Comparison of ENCODE assay signal across 1 cellular context in the genomic region with DNA sequence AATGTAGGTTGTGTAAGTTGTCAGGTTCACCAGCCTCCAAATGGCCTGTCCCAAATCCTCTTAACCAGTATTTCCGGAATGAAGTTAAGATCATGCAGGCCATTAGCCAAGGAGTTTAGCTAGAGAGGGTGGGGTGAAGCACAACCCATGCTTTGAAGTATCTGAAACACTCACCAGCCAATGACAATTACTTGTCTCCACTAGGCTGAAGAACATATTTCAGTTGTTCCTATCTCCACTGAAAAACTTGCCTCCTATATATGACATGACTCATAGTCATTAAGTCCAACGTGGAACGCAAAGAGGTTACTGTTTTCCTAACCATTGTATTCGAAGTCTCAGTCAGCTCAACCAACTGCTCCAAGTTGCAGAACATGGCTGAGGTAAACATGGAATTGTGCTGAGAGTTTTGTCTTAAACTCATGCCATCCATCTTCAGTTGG.
TF ChIP-seq lines count a peak whose summit lies in the region.

No MANE protein-coding gene starts in this region.

TF ChIP-seq in HEK293, 187 proteins besides CTCF, POLR2A, EP300 and RAD21:
- no peak for TF ChIP-seq ZNF19 (tag by site-specific recombination; IDR thresholded peaks at IDR 0.05; ENCODE audit: low read depth)
- TF ChIP-seq ZNF48 (tag by site-specific recombination; IDR thresholded peaks at IDR 0.05), result no peak
- TF ChIP-seq TRIM28 (IDR thresholded peaks at IDR 0.05; ENCODE audit: borderline replicate concordance, low read length), result peak; percentile 94
- TF ChIP-seq ZNF37A (tag by site-specific recombination; IDR thresholded peaks at IDR 0.05), result no peak
- TF ChIP-seq ZFP37 (tag by site-specific recombination; IDR thresholded peaks at IDR 0.05), result peak; percentile 56
- TF ChIP-seq ZNF660 (tag by site-specific recombination; IDR thresholded peaks at IDR 0.05), result 0 out of 2 replicates have a peak, but pooled peaks have one; percentile 39
- TF ChIP-seq, protein P1, sequence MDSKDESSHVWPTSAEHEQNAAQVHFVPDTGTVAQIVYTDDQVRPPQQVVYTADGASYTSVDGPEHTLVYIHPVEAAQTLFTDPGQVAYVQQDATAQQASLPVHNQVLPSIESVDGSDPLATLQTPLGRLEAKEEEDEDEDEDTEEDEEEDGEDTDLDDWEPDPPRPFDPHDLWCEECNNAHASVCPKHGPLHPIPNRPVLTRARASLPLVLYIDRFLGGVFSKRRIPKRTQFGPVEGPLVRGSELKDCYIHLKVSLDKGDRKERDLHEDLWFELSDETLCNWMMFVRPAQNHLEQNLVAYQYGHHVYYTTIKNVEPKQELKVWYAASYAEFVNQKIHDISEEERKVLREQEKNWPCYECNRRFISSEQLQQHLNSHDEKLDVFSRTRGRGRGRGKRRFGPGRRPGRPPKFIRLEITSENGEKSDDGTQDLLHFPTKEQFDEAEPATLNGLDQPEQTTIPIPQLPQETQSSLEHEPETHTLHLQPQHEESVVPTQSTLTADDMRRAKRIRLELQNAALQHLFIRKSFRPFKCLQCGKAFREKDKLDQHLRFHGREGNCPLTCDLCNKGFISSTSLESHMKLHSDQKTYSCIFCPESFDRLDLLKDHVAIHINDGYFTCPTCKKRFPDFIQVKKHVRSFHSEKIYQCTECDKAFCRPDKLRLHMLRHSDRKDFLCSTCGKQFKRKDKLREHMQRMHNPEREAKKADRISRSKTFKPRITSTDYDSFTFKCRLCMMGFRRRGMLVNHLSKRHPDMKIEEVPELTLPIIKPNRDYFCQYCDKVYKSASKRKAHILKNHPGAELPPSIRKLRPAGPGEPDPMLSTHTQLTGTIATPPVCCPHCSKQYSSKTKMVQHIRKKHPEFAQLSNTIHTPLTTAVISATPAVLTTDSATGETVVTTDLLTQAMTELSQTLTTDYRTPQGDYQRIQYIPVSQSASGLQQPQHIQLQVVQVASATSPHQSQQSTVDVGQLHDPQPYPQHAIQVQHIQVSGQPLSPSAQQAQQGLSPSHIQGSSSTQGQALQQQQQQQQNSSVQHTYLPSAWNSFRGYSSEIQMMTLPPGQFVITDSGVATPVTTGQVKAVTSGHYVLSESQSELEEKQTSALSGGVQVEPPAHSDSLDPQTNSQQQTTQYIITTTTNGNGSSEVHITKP (tag by site-specific recombination; IDR thresholded peaks at IDR 0.05), result 0 out of 2 replicates have a peak, but pooled peaks have one; percentile 20
- no peak for TF ChIP-seq RBAK (tag by site-specific recombination; IDR thresholded peaks at IDR 0.05)
- TF ChIP-seq ZNF132 (tag by site-specific recombination; IDR thresholded peaks at IDR 0.05; ENCODE audit: borderline replicate concordance), result no peak
- no peak for TF ChIP-seq ZFP41 (tag by site-specific recombination; IDR thresholded peaks at IDR 0.05; ENCODE audit: borderline replicate concordance)
- TF ChIP-seq, protein P2, sequence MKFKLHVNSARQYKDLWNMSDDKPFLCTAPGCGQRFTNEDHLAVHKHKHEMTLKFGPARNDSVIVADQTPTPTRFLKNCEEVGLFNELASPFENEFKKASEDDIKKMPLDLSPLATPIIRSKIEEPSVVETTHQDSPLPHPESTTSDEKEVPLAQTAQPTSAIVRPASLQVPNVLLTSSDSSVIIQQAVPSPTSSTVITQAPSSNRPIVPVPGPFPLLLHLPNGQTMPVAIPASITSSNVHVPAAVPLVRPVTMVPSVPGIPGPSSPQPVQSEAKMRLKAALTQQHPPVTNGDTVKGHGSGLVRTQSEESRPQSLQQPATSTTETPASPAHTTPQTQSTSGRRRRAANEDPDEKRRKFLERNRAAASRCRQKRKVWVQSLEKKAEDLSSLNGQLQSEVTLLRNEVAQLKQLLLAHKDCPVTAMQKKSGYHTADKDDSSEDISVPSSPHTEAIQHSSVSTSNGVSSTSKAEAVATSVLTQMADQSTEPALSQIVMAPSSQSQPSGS (tag by site-specific recombination; IDR thresholded peaks at IDR 0.05; ENCODE audit: low read depth), result no peak
- no peak for TF ChIP-seq ZNF658 (tag by site-specific recombination; IDR thresholded peaks at IDR 0.05)
- TF ChIP-seq GLIS1 (tag by site-specific recombination; IDR thresholded peaks at IDR 0.05), result no peak
- TF ChIP-seq OVOL3 (tag by site-specific recombination; IDR thresholded peaks at IDR 0.05), result no peak
- TF ChIP-seq ZNF24 (tag by site-specific recombination; IDR thresholded peaks at IDR 0.05), result 0 out of 2 replicates have a peak, but pooled peaks have one; percentile 46
- TF ChIP-seq ZNF394 (tag by site-specific recombination; IDR thresholded peaks at IDR 0.05; ENCODE audit: borderline replicate concordance), result no peak
- TF ChIP-seq ZSCAN30 (tag by site-specific recombination; IDR thresholded peaks at IDR 0.05), result no peak
- no peak for TF ChIP-seq ZNF843 (tag by site-specific recombination; IDR thresholded peaks at IDR 0.05)
- no peak for TF ChIP-seq ZNF510 (tag by site-specific recombination; IDR thresholded peaks at IDR 0.05; ENCODE audit: insufficient replicate concordance)
- peak; percentile 57; the same call in 1 of the 2 replicates for TF ChIP-seq ZNF600 (tag by site-specific recombination; IDR thresholded peaks at IDR 0.05)
- TF ChIP-seq, protein P3, sequence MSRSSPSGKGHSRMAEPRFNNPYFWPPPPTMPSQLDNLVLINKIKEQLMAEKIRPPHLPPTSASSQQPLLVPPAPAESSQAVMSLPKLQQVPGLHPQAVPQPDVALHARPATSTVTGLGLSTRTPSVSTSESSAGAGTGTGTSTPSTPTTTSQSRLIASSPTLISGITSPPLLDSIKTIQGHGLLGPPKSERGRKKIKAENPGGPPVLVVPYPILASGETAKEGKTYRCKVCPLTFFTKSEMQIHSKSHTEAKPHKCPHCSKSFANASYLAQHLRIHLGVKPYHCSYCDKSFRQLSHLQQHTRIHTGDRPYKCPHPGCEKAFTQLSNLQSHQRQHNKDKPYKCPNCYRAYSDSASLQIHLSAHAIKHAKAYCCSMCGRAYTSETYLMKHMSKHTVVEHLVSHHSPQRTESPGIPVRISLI (tag by site-specific recombination; IDR thresholded peaks at IDR 0.05), result 0 out of 2 replicates have a peak, but pooled peaks have one; percentile 11
- TF ChIP-seq ZNF701 (tag by site-specific recombination; IDR thresholded peaks at IDR 0.05), result no peak
- TF ChIP-seq MEIS1 (CRISPR knock-in tag; IDR thresholded peaks at IDR 0.05; ENCODE audit: borderline replicate concordance), result no peak
- no peak for TF ChIP-seq TCF7L2 (IDR thresholded peaks at IDR 0.05; ENCODE audit: borderline replicate concordance, low read depth, low read length)
- TF ChIP-seq, protein P4, sequence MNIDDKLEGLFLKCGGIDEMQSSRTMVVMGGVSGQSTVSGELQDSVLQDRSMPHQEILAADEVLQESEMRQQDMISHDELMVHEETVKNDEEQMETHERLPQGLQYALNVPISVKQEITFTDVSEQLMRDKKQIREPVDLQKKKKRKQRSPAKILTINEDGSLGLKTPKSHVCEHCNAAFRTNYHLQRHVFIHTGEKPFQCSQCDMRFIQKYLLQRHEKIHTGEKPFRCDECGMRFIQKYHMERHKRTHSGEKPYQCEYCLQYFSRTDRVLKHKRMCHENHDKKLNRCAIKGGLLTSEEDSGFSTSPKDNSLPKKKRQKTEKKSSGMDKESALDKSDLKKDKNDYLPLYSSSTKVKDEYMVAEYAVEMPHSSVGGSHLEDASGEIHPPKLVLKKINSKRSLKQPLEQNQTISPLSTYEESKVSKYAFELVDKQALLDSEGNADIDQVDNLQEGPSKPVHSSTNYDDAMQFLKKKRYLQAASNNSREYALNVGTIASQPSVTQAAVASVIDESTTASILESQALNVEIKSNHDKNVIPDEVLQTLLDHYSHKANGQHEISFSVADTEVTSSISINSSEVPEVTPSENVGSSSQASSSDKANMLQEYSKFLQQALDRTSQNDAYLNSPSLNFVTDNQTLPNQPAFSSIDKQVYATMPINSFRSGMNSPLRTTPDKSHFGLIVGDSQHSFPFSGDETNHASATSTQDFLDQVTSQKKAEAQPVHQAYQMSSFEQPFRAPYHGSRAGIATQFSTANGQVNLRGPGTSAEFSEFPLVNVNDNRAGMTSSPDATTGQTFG (tag by site-specific recombination; IDR thresholded peaks at IDR 0.05; ENCODE audit: borderline replicate concordance), result no peak
- TF ChIP-seq ZNF529 (tag by site-specific recombination; IDR thresholded peaks at IDR 0.05; ENCODE audit: insufficient replicate concordance), result no peak
- TF ChIP-seq, protein P5, sequence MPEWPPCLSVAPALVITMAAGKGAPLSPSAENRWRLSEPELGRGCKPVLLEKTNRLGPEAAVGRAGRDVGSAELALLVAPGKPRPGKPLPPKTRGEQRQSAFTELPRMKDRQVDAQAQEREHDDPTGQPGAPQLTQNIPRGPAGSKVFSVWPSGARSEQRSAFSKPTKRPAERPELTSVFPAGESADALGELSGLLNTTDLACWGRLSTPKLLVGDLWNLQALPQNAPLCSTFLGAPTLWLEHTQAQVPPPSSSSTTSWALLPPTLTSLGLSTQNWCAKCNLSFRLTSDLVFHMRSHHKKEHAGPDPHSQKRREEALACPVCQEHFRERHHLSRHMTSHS (tag by site-specific recombination; IDR thresholded peaks at IDR 0.05), result no peak
- TF ChIP-seq, protein P6, sequence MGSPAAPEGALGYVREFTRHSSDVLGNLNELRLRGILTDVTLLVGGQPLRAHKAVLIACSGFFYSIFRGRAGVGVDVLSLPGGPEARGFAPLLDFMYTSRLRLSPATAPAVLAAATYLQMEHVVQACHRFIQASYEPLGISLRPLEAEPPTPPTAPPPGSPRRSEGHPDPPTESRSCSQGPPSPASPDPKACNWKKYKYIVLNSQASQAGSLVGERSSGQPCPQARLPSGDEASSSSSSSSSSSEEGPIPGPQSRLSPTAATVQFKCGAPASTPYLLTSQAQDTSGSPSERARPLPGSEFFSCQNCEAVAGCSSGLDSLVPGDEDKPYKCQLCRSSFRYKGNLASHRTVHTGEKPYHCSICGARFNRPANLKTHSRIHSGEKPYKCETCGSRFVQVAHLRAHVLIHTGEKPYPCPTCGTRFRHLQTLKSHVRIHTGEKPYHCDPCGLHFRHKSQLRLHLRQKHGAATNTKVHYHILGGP (tag by site-specific recombination; IDR thresholded peaks at IDR 0.05), result no peak
- TF ChIP-seq, protein P7, sequence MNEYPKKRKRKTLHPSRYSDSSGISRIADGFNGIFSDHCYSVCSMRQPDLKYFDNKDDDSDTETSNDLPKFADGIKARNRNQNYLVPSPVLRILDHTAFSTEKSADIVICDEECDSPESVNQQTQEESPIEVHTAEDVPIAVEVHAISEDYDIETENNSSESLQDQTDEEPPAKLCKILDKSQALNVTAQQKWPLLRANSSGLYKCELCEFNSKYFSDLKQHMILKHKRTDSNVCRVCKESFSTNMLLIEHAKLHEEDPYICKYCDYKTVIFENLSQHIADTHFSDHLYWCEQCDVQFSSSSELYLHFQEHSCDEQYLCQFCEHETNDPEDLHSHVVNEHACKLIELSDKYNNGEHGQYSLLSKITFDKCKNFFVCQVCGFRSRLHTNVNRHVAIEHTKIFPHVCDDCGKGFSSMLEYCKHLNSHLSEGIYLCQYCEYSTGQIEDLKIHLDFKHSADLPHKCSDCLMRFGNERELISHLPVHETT (tag by site-specific recombination; IDR thresholded peaks at IDR 0.05), result no peak
- no peak for TF ChIP-seq YY1 (tag by site-specific recombination; IDR thresholded peaks at IDR 0.05)
- no peak for TF ChIP-seq ZNF121 (tag by site-specific recombination; IDR thresholded peaks at IDR 0.05)
- peak; percentile 66 for TF ChIP-seq SETDB1 (IDR thresholded peaks at IDR 0.05; ENCODE audit: insufficient read length, low read length)
- TF ChIP-seq BCL11A (tag by site-specific recombination; IDR thresholded peaks at IDR 0.05; ENCODE audit: low read depth), result no peak
- TF ChIP-seq ZNF155 (tag by site-specific recombination; IDR thresholded peaks at IDR 0.05), result no peak
- no peak for TF ChIP-seq ZNF621 (tag by site-specific recombination; IDR thresholded peaks at IDR 0.05)
- TF ChIP-seq ZNF211 (tag by site-specific recombination; IDR thresholded peaks at IDR 0.05; ENCODE audit: low read depth), result no peak
- no peak for TF ChIP-seq ZSCAN16 (tag by site-specific recombination; IDR thresholded peaks at IDR 0.05)
- TF ChIP-seq, protein P8, sequence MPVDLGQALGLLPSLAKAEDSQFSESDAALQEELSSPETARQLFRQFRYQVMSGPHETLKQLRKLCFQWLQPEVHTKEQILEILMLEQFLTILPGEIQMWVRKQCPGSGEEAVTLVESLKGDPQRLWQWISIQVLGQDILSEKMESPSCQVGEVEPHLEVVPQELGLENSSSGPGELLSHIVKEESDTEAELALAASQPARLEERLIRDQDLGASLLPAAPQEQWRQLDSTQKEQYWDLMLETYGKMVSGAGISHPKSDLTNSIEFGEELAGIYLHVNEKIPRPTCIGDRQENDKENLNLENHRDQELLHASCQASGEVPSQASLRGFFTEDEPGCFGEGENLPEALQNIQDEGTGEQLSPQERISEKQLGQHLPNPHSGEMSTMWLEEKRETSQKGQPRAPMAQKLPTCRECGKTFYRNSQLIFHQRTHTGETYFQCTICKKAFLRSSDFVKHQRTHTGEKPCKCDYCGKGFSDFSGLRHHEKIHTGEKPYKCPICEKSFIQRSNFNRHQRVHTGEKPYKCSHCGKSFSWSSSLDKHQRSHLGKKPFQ (tag by site-specific recombination; IDR thresholded peaks at IDR 0.05), result no peak
- TF ChIP-seq SALL2 (tag by site-specific recombination; IDR thresholded peaks at IDR 0.05; ENCODE audit: borderline replicate concordance), result no peak
- no peak for TF ChIP-seq ZFHX2 (tag by site-specific recombination; conservative IDR thresholded peaks at IDR 0.05)
- no peak for TF ChIP-seq ZNF768 (tag by site-specific recombination; IDR thresholded peaks at IDR 0.05)
- TF ChIP-seq ZNF214 (tag by site-specific recombination; IDR thresholded peaks at IDR 0.05; ENCODE audit: borderline replicate concordance), result no peak
